Comparison of ENCODE assay signal across 19 cellular contexts in the genomic region with DNA sequence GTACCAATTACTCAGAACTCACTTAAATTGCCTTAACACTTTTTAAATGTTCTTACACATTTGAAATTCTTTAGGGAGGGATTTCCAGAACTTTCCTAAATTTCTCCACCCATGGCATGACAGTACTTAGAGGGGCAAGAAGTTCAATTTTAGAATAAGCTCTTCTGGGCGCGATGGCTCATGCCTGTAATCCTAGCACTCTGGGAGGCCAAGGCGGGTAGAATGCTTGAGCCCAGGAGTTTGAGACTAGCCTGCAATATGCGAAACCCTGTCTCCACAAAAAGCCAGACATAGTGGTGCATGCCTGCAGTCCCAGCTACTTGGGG. TPM values are rescaled to one million over a fixed set of nuclear protein-coding genes. Genes with fewer than 3 reads are reported as not detected.
"Had no signal": no experiment of that assay in that cellular context is flagged by ENCODE, and none has a peak within 500 bp of the region (broad histone marks: within the 10 kb centered on the region; RNA-seq: fewer than 3 reads in every experiment).

No MANE protein-coding gene starts in this region.

- H3K4me3 ChIP-seq: sigmoid colon, tibial artery had no signal

- H3K4me3 Mint-ChIP-seq: endodermal cell; natural killer cell; stimulated activated naive CD8-positive, alpha-beta T cell treated with anti-CD3 and anti-CD28 coated beads, Interleukin-15, amount 100 ng/mL, for 72 hours had no signal

- H3K9me3 Mint-ChIP-seq: activated naive CD4-positive, alpha-beta T cell treated with anti-CD3 and anti-CD28 coated beads, Interleukin-2, amount 50 U/mL, for 72 hours; endodermal cell; natural killer cell; stimulated activated naive CD8-positive, alpha-beta T cell treated with anti-CD3 and anti-CD28 coated beads, Interleukin-15, amount 100 ng/mL, for 72 hours had no signal

- H3K27me3 ChIP-seq: brain microvascular endothelial cell, sigmoid colon, tibial artery had no signal

- H3K36me3 Mint-ChIP-seq: activated naive CD4-positive, alpha-beta T cell treated with anti-CD3 and anti-CD28 coated beads, Interleukin-2, amount 50 U/mL, for 72 hours; natural killer cell had no signal

- H3K9me3 ChIP-seq: sigmoid colon, tibial artery had no signal

- ATAC-seq: activated CD4-positive, CD25-positive, alpha-beta regulatory T cell treated with anti-CD3 and anti-CD28 coated beads, Interleukin-2, amount 50 U/mL, for 24 hours; activated naive CD4-positive, alpha-beta T cell treated with anti-CD3 and anti-CD28 coated beads, Interleukin-2, amount 50 U/mL, for 72 hours; esophagus mucosa; natural killer cell; stimulated activated naive CD8-positive, alpha-beta T cell treated with anti-CD3 and anti-CD28 coated beads, Interleukin-15, amount 100 ng/mL, for 72 hours had no signal

- H3K27me3 Mint-ChIP-seq: stimulated activated naive CD8-positive, alpha-beta T cell treated with anti-CD3 and anti-CD28 coated beads, Interleukin-15, amount 100 ng/mL, for 72 hours had no signal

- H3K27ac ChIP-seq: brain microvascular endothelial cell, sigmoid colon, tibial artery had no signal

- H3K36me3 ChIP-seq: brain microvascular endothelial cell had no signal

- DNase-seq: activated effector memory CD4-positive, alpha-beta T cell treated with Interleukin-2 at 50 U/mL for 16 hours; amniotic stem cell; brain microvascular endothelial cell; cerebellar nuclear complex; dermis blood vessel endothelial cell; endodermal cell; glutamatergic neuron; natural killer cell; occipital lobe; sigmoid colon; stimulated activated CD4-positive, alpha-beta T cell treated with anti-CD3 and anti-CD28 coated beads, Interleukin-15, amount 100 ng/mL, for 24 hours; stimulated activated CD4-positive, alpha-beta T cell treated with anti-CD3 and anti-CD28 coated beads, Interleukin-4, amount 100 ng/mL, for 24 hours; stimulated activated naive CD8-positive, alpha-beta T cell treated with anti-CD3 and anti-CD28 coated beads, Interleukin-15, amount 100 ng/mL, for 72 hours; T-helper 2 cell; tibial artery had no signal

- H3K27ac Mint-ChIP-seq: natural killer cell; stimulated activated naive CD8-positive, alpha-beta T cell treated with anti-CD3 and anti-CD28 coated beads, Interleukin-15, amount 100 ng/mL, for 72 hours had no signal

RNA-seq across cellular contexts. Expression of a gene that starts 30.0 kb away (rescaled TPM):
- total RNA-seq: activated naive CD4-positive, alpha-beta T cell treated with anti-CD3 and anti-CD28 coated beads, Interleukin-2, amount 50 U/mL, for 72 hours; dermis blood vessel endothelial cell; esophagus mucosa; lung microvascular endothelial cell; natural killer cell; occipital lobe had no signal
